ENCODE assay signal across 1 cellular context in the genomic region with DNA sequence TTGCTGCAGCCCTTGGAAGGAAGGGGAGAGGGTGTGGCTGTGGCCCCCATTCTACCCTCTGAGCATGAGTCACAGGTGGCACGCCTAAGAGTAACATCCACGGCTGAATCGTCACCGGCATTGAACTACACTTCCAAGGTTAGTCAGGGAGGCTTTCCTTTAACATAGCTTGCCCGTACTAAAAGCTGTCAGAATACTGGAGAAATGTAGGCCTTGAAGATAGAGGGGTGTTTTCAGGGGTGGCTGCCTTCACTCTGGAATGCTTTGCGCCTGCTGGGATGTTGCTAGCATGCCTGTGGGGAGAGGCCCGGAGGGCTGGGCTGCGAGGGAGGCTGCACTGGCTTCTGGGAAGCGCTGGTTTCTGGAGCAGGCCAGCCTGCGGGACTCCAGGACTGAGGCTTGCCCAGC.
TF ChIP-seq lines count a peak whose summit lies in the region.

No MANE protein-coding gene starts in this region.

TF ChIP-seq in HEK293, 187 proteins besides CTCF, POLR2A, EP300 and RAD21 (continued from another document):
- no peak for TF ChIP-seq PRDM2 (tag by site-specific recombination; IDR thresholded peaks at IDR 0.05; ENCODE audit: borderline replicate concordance)
- TF ChIP-seq GLI2 (tag by site-specific recombination; IDR thresholded peaks at IDR 0.05; ENCODE audit: borderline replicate concordance, low read depth) = no peak
